Comparison of ENCODE assay signal across 20 cellular contexts in the genomic region with DNA sequence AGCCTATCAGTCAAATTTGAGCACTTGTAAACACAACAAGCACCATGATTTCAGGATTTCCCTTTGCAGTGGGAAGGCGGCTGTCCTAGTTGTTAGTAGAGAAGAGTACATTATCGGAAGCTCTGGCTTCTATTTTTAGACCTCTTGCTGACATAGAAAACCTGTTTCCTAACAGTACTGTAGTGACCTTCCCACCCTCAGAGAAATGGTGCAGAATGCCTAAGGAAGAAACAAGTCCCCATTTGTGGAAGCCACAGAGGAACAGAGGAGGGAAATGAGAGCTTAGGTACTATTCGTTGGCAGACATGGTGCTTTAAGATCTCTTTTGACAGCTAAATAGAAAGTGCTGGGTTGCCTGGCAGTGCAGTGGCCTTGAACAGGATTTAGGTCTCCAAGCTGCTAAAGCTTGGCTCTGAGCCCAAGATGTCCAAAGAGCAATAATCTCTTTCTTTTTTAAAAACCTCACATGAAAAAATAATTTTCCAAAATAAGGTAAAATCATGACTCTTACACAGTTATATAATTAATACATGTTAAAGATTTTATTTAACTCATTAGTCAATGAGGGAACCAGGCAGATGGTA. TPM values are rescaled to one million over a fixed set of nuclear protein-coding genes. Genes with fewer than 3 reads are reported as not detected.
DNase-seq lines count a peak whose midpoint lies in the region; ATAC-seq lines count a peak whose summit lies in the region.
"Had no signal": no experiment of that assay in that cellular context is flagged by ENCODE, and none has a peak within 500 bp of the region (broad histone marks: within the 10 kb centered on the region; RNA-seq: fewer than 3 reads in every experiment).

No MANE protein-coding gene starts in this region.

- H3K4me3 ChIP-seq in right cardiac atrium (ENCODE audit: low read length) = no peak overlapping the region
- H3K4me3 ChIP-seq: SJCRH30 had no signal

- H3K27ac ChIP-seq in right cardiac atrium (ENCODE audit: low read length) = no peak overlapping the region
- H3K27ac ChIP-seq: RWPE1, SJCRH30 had no signal

- no peaks in the 10 kb centered on the region for H3K27me3 ChIP-seq in right cardiac atrium (ENCODE audit: control insufficient read depth, insufficient read depth)
- H3K27me3 ChIP-seq: SJCRH30 had no signal

- ATAC-seq in HG03457 (IDR thresholded peaks at IDR 0.05; ENCODE audit: unreplicated experiment) = no peak
- no peak for ATAC-seq in right cardiac atrium
- ATAC-seq: PC-3 had no signal

- peak; percentile 0 for DNase-seq in HuH-7.5 (ENCODE audit: low spot score)
- DNase-seq in NCI-H446 treated with DMSO at 0.1 percent for 48 hours (lab: John Stamatoyannopoulos, UW) = peak; percentile 8
- peak; percentile 0 for DNase-seq in iris pigment epithelial cell (ENCODE audit: low read depth)
- peak; percentile 31 for DNase-seq in retina
- no peak for DNase-seq in NCI-H1417 treated with DMSO at 0.1 percent for 48 hours (lab: John Stamatoyannopoulos, UW)
- no peak for DNase-seq in right cardiac atrium
- DNase-seq: ACHN; AML-193; Caco-2; CD4-positive, CD25-positive, alpha-beta regulatory T cell; DMS53; GOT3; KBM-7; NCI-H2107; NCI-H345; NCI-H69; PC-3; SJCRH30 had no signal

- peaks cover 2% of the 10 kb centered on the region for H3K4me1 ChIP-seq in right cardiac atrium (ENCODE audit: control insufficient read depth, insufficient read depth, low read length)
- H3K4me1 ChIP-seq: Caco-2, SJCRH30 had no signal

- no peaks in the 10 kb centered on the region for H3K9me3 ChIP-seq in right cardiac atrium (ENCODE audit: control insufficient read depth, low read length)
- H3K9me3 ChIP-seq: Caco-2, SJCRH30 had no signal

- WGBS in right cardiac atrium = 8% methylated on average over 3 of the region's 3 CpGs

- intact Hi-C loops in right cardiac atrium (cut with DNase I) = no loop called here

RNA-seq across cellular contexts. Expression of a gene that starts 24.9 kb away (rescaled TPM):
- total RNA-seq in right cardiac atrium = not detected
- not detected for polyA plus RNA-seq in right cardiac atrium
- total RNA-seq: Caco-2; CD4-positive, CD25-positive, alpha-beta regulatory T cell; PC-3; SJCRH30 had no signal
- polyA plus RNA-seq: CD4-positive, CD25-positive, alpha-beta regulatory T cell had no signal

Comparison
In these comparisons a context has a peak if more than half of its experiments do, and no peak if none do; other contexts are left out.
1. DNase-seq: peak in HuH-7.5 (single experiment), NCI-H446 treated with DMSO at 0.1 percent for 48 hours (single experiment), iris pigment epithelial cell (single experiment) and retina (single experiment); none in NCI-H1417 treated with DMSO at 0.1 percent for 48 hours (single experiment) and right cardiac atrium (0 of 3).